In genomic region chr21:43345046-43345745, GRCh38 we compare ENCODE assay signal across 30 cellular contexts.
DNase-seq lines count a peak whose midpoint lies in the region; ATAC-seq, FAIRE-seq and TF ChIP-seq lines count a peak whose summit lies in the region.
"Had no signal": no experiment of that assay in that cellular context is flagged by ENCODE, and none has a peak within 500 bp of the region (broad histone marks: within the 10 kb centered on the region; RNA-seq: fewer than 3 reads in every experiment).

No MANE protein-coding gene starts in this region.

- H3K27ac ChIP-seq in A549 (peak overlapping the region; percentile 100), Panc1 (ENCODE audit: low read length) (peak overlapping the region; percentile 48; the same call in 1 of the 2 replicates), left lung (peak overlapping the region; percentile 23 to 65), rectal smooth muscle tissue (ENCODE audit: low read depth, low read length) (no peak overlapping the region)
- H3K27ac ChIP-seq in CD8-positive, alpha-beta memory T cell (ENCODE audit: low read depth, low read length), result no peak overlapping the region
- H3K27ac ChIP-seq: parathyroid adenoma, right lobe of liver had no signal

- POLR2A ChIA-PET in A549 (lab: Yijun Ruan, JAX), result no interaction called here
- POLR2A ChIA-PET in Panc1 (lab: Charles Lee), result no interaction called here
- POLR2A ChIA-PET in CD8-positive, alpha-beta memory T cell (lab: Charles Lee), result no interaction called here

- H3K4me3 Mint-ChIP-seq in CD8-positive, alpha-beta memory T cell, result no peak overlapping the region
- H3K4me3 Mint-ChIP-seq: activated CD8-positive, alpha-beta T cell treated with anti-CD3 and anti-CD28 coated beads for 36 hours; activated naive CD8-positive, alpha-beta T cell treated with anti-CD3 and anti-CD28 coated beads for 36 hours; naive thymus-derived CD8-positive, alpha-beta T cell; stimulated activated memory B cell treated with anti-CD40 and anti-IgM and Interleukin-4, amounts not matched to agents 10 μg/mL and 1 μg/mL and 100 μg/mL, for 72 hours; T-helper 1 cell treated with Interleukin-12 subunit alpha and Interleukin-12 subunit beta and Interleukin-4 antibody, amounts not matched to agents 30 μg/mL and 1 μg/mL, for 36 hours had no signal

- WGBS in A549 (ENCODE audit: missing lambda C conversion rate), result 96% methylated on average over 13 of the region's 31 CpGs

- intact Hi-C loops in Panc1 (cut with micrococcal nuclease; ENCODE audit: unreplicated experiment), result no loop called here
- intact Hi-C loops in left lung (cut with DNase I), result no loop called here

- in situ Hi-C loops in Panc1 (cut with HindIII; ENCODE audit: low pct_unique_long_range_greater_than_20kb, low sequenced_read_pairs), result no loop called here

- no peaks in the 10 kb centered on the region for H3K9me3 ChIP-seq in A549
- H3K9me3 ChIP-seq in Panc1 (ENCODE audit: control insufficient read depth, insufficient read depth, low read depth, low read length), result no peaks in the 10 kb centered on the region
- H3K9me3 ChIP-seq in left lung, result no peaks in the 10 kb centered on the region
- H3K9me3 ChIP-seq in CD8-positive, alpha-beta memory T cell (ENCODE audit: low read length), result no peaks in the 10 kb centered on the region
- H3K9me3 ChIP-seq: BE2C, esophagus squamous epithelium, right lobe of liver, SK-N-SH had no signal

- TF ChIP-seq RAD21 in A549 (conservative IDR thresholded peaks at IDR 0.05 in 1 of 2, IDR thresholded peaks at IDR 0.05 in 1 of 2), result no peak

- FAIRE-seq in A549 (lab: Jason Lieb, UNC), result no peak
- FAIRE-seq: frontal cortex, TTC549 had no signal

- no peaks in the 10 kb centered on the region for H3K36me3 ChIP-seq in Panc1 (ENCODE audit: control insufficient read depth, insufficient read depth, low read length)
- no peaks in the 10 kb centered on the region for H3K36me3 ChIP-seq in left lung
- H3K36me3 ChIP-seq in rectal smooth muscle tissue (ENCODE audit: control insufficient read depth, insufficient read depth, low read length), result no peaks in the 10 kb centered on the region
- no peaks in the 10 kb centered on the region for H3K36me3 ChIP-seq in CD8-positive, alpha-beta memory T cell (ENCODE audit: insufficient read depth, low read length)
- H3K36me3 ChIP-seq: BE2C, esophagus squamous epithelium, right lobe of liver had no signal

- DNase-seq in A549 (ENCODE audit: low read depth in 1 of 2, low spot score in 1 of 2) (no peak), Panc1 (ENCODE audit: low read depth, low spot score) (no peak), left lung (no peak), NOMO-1 treated with dmso at 0.1 percent for 144 hours (lab: John Stamatoyannopoulos, UW; ENCODE audit: unreplicated experiment) (no peak), HuH-7.5 (ENCODE audit: low spot score) (no peak)
- no peak for DNase-seq in CD8-positive, alpha-beta memory T cell
- DNase-seq: activated CD4-positive, alpha-beta T cell treated with anti-CD3 and anti-CD28 coated beads for 1 hour; activated effector memory CD4-positive, alpha-beta T cell treated with Interleukin-2 at 50 U/mL for 16 hours; BE2C; cortex of kidney; endodermal cell; esophagus squamous epithelium; hippocampal formation; KG1; mesendoderm; NCI-H1417 treated with DMSO at 0.1 percent for 48 hours; NCI-H2081 treated with DMSO at 0.1 percent for 48 hours; SK-N-SH; stimulated activated CD4-positive, alpha-beta T cell treated with anti-CD3 and anti-CD28 coated beads, Interleukin-4, amount 100 ng/mL, for 4 hours had no signal

- H3K4me2 ChIP-seq in A549, result peak overlapping the region; percentile 72
- H3K4me2 ChIP-seq: SK-N-SH had no signal

- H3K27me3 Mint-ChIP-seq in CD8-positive, alpha-beta memory T cell, result no peaks in the 10 kb centered on the region
- H3K27me3 Mint-ChIP-seq: activated CD8-positive, alpha-beta T cell treated with anti-CD3 and anti-CD28 coated beads for 36 hours; activated naive CD8-positive, alpha-beta T cell treated with anti-CD3 and anti-CD28 coated beads for 36 hours; naive thymus-derived CD8-positive, alpha-beta T cell; stimulated activated memory B cell treated with anti-CD40 and anti-IgM and Interleukin-4, amounts not matched to agents 10 μg/mL and 1 μg/mL and 100 μg/mL, for 72 hours had no signal

- no peaks in the 10 kb centered on the region for H3K27me3 ChIP-seq in Panc1 (ENCODE audit: control insufficient read depth, insufficient read depth, low read length)
- no peaks in the 10 kb centered on the region for H3K27me3 ChIP-seq in left lung
- no peaks in the 10 kb centered on the region for H3K27me3 ChIP-seq in rectal smooth muscle tissue (ENCODE audit: control insufficient read depth, insufficient read depth, low read length)
- H3K27me3 ChIP-seq in CD8-positive, alpha-beta memory T cell (ENCODE audit: insufficient read depth, low read length, poor library complexity, severe bottlenecking), result no peaks in the 10 kb centered on the region
- H3K27me3 ChIP-seq: BE2C, right lobe of liver had no signal

- no peak for TF ChIP-seq EP300 in A549 (IDR thresholded peaks at IDR 0.05)

- H3K4me1 Mint-ChIP-seq in CD8-positive, alpha-beta memory T cell, result no peaks in the 10 kb centered on the region

- H3K27ac Mint-ChIP-seq in CD8-positive, alpha-beta memory T cell, result no peak overlapping the region
- H3K27ac Mint-ChIP-seq: activated CD8-positive, alpha-beta T cell treated with anti-CD3 and anti-CD28 coated beads for 36 hours; activated naive CD8-positive, alpha-beta T cell treated with anti-CD3 and anti-CD28 coated beads for 36 hours; stimulated activated memory B cell treated with anti-CD40 and anti-IgM and Interleukin-4, amounts not matched to agents 10 μg/mL and 1 μg/mL and 100 μg/mL, for 72 hours; T-helper 1 cell treated with Interleukin-12 subunit alpha and Interleukin-12 subunit beta and Interleukin-4 antibody, amounts not matched to agents 30 μg/mL and 1 μg/mL, for 36 hours had no signal

- peaks cover 59% of the 10 kb centered on the region for H3K4me1 ChIP-seq in A549
- H3K4me1 ChIP-seq in Panc1 (ENCODE audit: control insufficient read depth, insufficient read depth, low read length), result peaks cover 33% of the 10 kb centered on the region
- H3K4me1 ChIP-seq in left lung, result peaks cover 4 to 49% of the 10 kb centered on the region in 2 donors
- H3K4me1 ChIP-seq in rectal smooth muscle tissue (ENCODE audit: control insufficient read depth, insufficient read depth, low read length), result no peaks in the 10 kb centered on the region
- no peaks in the 10 kb centered on the region for H3K4me1 ChIP-seq in CD8-positive, alpha-beta memory T cell (ENCODE audit: insufficient read depth, low read length)
- H3K4me1 ChIP-seq: BE2C, parathyroid adenoma had no signal

- H3K9me3 Mint-ChIP-seq in CD8-positive, alpha-beta memory T cell, result no peaks in the 10 kb centered on the region
- H3K9me3 Mint-ChIP-seq: activated CD8-positive, alpha-beta T cell treated with anti-CD3 and anti-CD28 coated beads for 36 hours; activated naive CD8-positive, alpha-beta T cell treated with anti-CD3 and anti-CD28 coated beads for 36 hours; endodermal cell; naive thymus-derived CD8-positive, alpha-beta T cell; stimulated activated memory B cell treated with anti-CD40 and anti-IgM and Interleukin-4, amounts not matched to agents 10 μg/mL and 1 μg/mL and 100 μg/mL, for 72 hours; T-helper 1 cell treated with Interleukin-12 subunit alpha and Interleukin-12 subunit beta and Interleukin-4 antibody, amounts not matched to agents 30 μg/mL and 1 μg/mL, for 36 hours had no signal

- TF ChIP-seq CTCF in A549 (IDR thresholded peaks at IDR 0.05) (no peak), Panc1 (IDR thresholded peaks at IDR 0.05) (no peak), left lung (IDR thresholded peaks at IDR 0.05) (no peak)

- H3K9ac ChIP-seq in rectal smooth muscle tissue (ENCODE audit: low read length), result peak overlapping the region; percentile 7
- H3K9ac ChIP-seq: parathyroid adenoma, SK-N-SH had no signal

- CTCF ChIA-PET in A549 (lab: Yijun Ruan, JAX), result no interaction called here
- CTCF ChIA-PET in Panc1 (lab: Charles Lee), result no interaction called here
- CTCF ChIA-PET in CD8-positive, alpha-beta memory T cell (lab: Charles Lee), result no interaction called here

- no TSS peak for BruUV-seq in Panc1 (replicated peaks; lab: Mats Ljungman, UMichigan)

- no peaks in the 10 kb centered on the region for H3K36me3 Mint-ChIP-seq in CD8-positive, alpha-beta memory T cell
- H3K36me3 Mint-ChIP-seq: activated naive CD8-positive, alpha-beta T cell treated with anti-CD3 and anti-CD28 coated beads for 36 hours; naive thymus-derived CD8-positive, alpha-beta T cell; stimulated activated memory B cell treated with anti-CD40 and anti-IgM and Interleukin-4, amounts not matched to agents 10 μg/mL and 1 μg/mL and 100 μg/mL, for 72 hours had no signal

- H3K4me3 ChIP-seq in A549 (no peak overlapping the region), Panc1 (ENCODE audit: low read depth in 2 of 2, low read length in 2 of 2) (no peak overlapping the region), left lung (no peak overlapping the region), rectal smooth muscle tissue (ENCODE audit: low read length) (no peak overlapping the region)
- no peak overlapping the region for H3K4me3 ChIP-seq in CD8-positive, alpha-beta memory T cell (ENCODE audit: low read length)
- H3K4me3 ChIP-seq: esophagus squamous epithelium, right lobe of liver had no signal

- no peak for ATAC-seq in A549
- no peak for ATAC-seq in Panc1
- ATAC-seq in left lung, result no peak
- ATAC-seq in GM19467 (IDR thresholded peaks at IDR 0.05; ENCODE audit: unreplicated experiment), result no peak
- ATAC-seq: naive thymus-derived CD8-positive, alpha-beta T cell; stimulated activated memory B cell treated with anti-CD40 and anti-IgM and Interleukin-4, amounts not matched to agents 10 μg/mL and 1 μg/mL and 100 μg/mL, for 72 hours had no signal

- no peak for TF ChIP-seq POLR2A in A549 (IDR thresholded peaks at IDR 0.05; ENCODE audit: low read length)

TF ChIP-seq in A549, 52 proteins besides CTCF, POLR2A, EP300 and RAD21:
- no peak for TF ChIP-seq POLR2AphosphoS2 (conservative IDR thresholded peaks at IDR 0.05; ENCODE audit: low read length)
- 0 out of 2 replicates have a peak, but pooled peaks have one; percentile 13 for TF ChIP-seq HEYL (CRISPR knock-in tag; IDR thresholded peaks at IDR 0.05)

Comparison
In these comparisons a context has a peak if more than half of its experiments do, and no peak if none do; other contexts are left out.
1. H3K27ac ChIP-seq: peak in A549 (2 of 2), Panc1 (single experiment) and left lung (2 of 2); none in rectal smooth muscle tissue (single experiment) and CD8-positive, alpha-beta memory T cell (single experiment).